Comparison of ENCODE assay signal across 15 cellular contexts in the genomic region with DNA sequence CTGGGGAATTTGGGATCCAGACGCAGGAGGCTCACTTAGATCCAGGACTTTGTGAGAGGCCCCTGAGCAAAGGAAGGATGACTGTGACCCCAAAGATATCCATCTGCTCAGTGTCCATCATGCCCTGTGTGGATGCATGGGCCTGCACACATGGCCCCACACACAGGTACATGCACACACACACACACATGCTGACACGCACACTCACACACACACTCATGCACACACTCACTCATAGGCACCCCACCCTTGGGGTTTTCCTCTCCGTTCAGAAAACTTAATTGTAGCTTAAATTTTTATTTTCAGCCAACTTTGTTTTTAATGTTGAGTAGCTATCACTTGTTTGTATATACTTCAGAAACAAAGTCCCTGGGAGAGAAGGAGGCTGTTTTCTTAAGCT.
"Had no signal": no experiment of that assay in that cellular context is flagged by ENCODE, and none has a peak within 500 bp of the region (broad histone marks: within the 10 kb centered on the region; RNA-seq: fewer than 3 reads in every experiment).

No MANE protein-coding gene starts in this region.

- H3K27ac Mint-ChIP-seq: activated CD4-positive, alpha-beta T cell treated with anti-CD3 and anti-CD28 coated beads, Interleukin-2, amount 10 ng/mL, durations not matched to agents 24 days and 14 days; activated CD8-positive, alpha-beta T cell treated with anti-CD3 and anti-CD28 coated beads for 36 hours; activated naive CD8-positive, alpha-beta T cell treated with anti-CD3 and anti-CD28 coated beads for 36 hours; activated T-helper 17 cell treated with anti-CD3 and anti-CD28 coated beads, Interleukin-2, amount 50 U/mL, for 72 hours; stimulated activated naive CD8-positive, alpha-beta T cell treated with anti-CD3 and anti-CD28 coated beads, Interleukin-15, amount 100 ng/mL, for 72 hours; type B pancreatic cell had no signal

- H3K36me3 ChIP-seq: prostate gland had no signal

- DNase-seq: activated CD4-positive, alpha-beta T cell treated with anti-CD3 and anti-CD28 coated beads, Interleukin-2, amount 10 ng/mL, durations not matched to agents 24 days and 14 days; activated CD8-positive, alpha-beta T cell treated with anti-CD3 and anti-CD28 coated beads for 36 hours; activated naive CD4-positive, alpha-beta T cell; activated naive CD8-positive, alpha-beta T cell treated with anti-CD3 and anti-CD28 coated beads for 36 hours; activated T-cell treated with anti-CD3 and anti-CD28 coated beads, Interleukin-2, amount 50 U/mL, for 1 hour; amniotic stem cell; caudate nucleus; head of caudate nucleus; lower lobe of right lung; stimulated activated CD4-positive, alpha-beta T cell treated with anti-CD3 and anti-CD28 coated beads, Interleukin-2, amount 100 ng/mL, for 24 hours; stimulated activated naive CD8-positive, alpha-beta T cell treated with anti-CD3 and anti-CD28 coated beads, Interleukin-15, amount 100 ng/mL, for 72 hours had no signal

- H3K9me3 ChIP-seq: lower lobe of right lung, prostate gland, right atrium auricular region had no signal

- H3K27ac ChIP-seq: prostate gland, right atrium auricular region had no signal

- H3K9me3 Mint-ChIP-seq: activated CD4-positive, alpha-beta T cell treated with anti-CD3 and anti-CD28 coated beads, Interleukin-2, amount 10 ng/mL, durations not matched to agents 24 days and 14 days; activated CD8-positive, alpha-beta T cell treated with anti-CD3 and anti-CD28 coated beads for 36 hours; activated naive CD8-positive, alpha-beta T cell treated with anti-CD3 and anti-CD28 coated beads for 36 hours; activated T-helper 17 cell treated with anti-CD3 and anti-CD28 coated beads, Interleukin-2, amount 50 U/mL, for 72 hours; stimulated activated naive CD8-positive, alpha-beta T cell treated with anti-CD3 and anti-CD28 coated beads, Interleukin-15, amount 100 ng/mL, for 72 hours; type B pancreatic cell had no signal

- H3K4me1 ChIP-seq: prostate gland had no signal

- H3K27me3 ChIP-seq: right atrium auricular region had no signal

- H3K4me3 Mint-ChIP-seq: activated CD4-positive, alpha-beta T cell treated with anti-CD3 and anti-CD28 coated beads, Interleukin-2, amount 10 ng/mL, durations not matched to agents 24 days and 14 days; activated CD8-positive, alpha-beta T cell treated with anti-CD3 and anti-CD28 coated beads for 36 hours; activated naive CD8-positive, alpha-beta T cell treated with anti-CD3 and anti-CD28 coated beads for 36 hours; activated T-helper 17 cell treated with anti-CD3 and anti-CD28 coated beads, Interleukin-2, amount 50 U/mL, for 72 hours; stimulated activated naive CD8-positive, alpha-beta T cell treated with anti-CD3 and anti-CD28 coated beads, Interleukin-15, amount 100 ng/mL, for 72 hours had no signal

- H3K27me3 Mint-ChIP-seq: activated CD4-positive, alpha-beta T cell treated with anti-CD3 and anti-CD28 coated beads, Interleukin-2, amount 10 ng/mL, durations not matched to agents 24 days and 14 days; activated CD8-positive, alpha-beta T cell treated with anti-CD3 and anti-CD28 coated beads for 36 hours; activated naive CD8-positive, alpha-beta T cell treated with anti-CD3 and anti-CD28 coated beads for 36 hours; activated T-helper 17 cell treated with anti-CD3 and anti-CD28 coated beads, Interleukin-2, amount 50 U/mL, for 72 hours; stimulated activated naive CD8-positive, alpha-beta T cell treated with anti-CD3 and anti-CD28 coated beads, Interleukin-15, amount 100 ng/mL, for 72 hours had no signal

- ATAC-seq: activated CD8-positive, alpha-beta T cell treated with anti-CD3 and anti-CD28 coated beads for 36 hours; activated T-helper 17 cell treated with anti-CD3 and anti-CD28 coated beads, Interleukin-2, amount 50 U/mL, for 72 hours; lower lobe of right lung; stimulated activated naive CD8-positive, alpha-beta T cell treated with anti-CD3 and anti-CD28 coated beads, Interleukin-15, amount 100 ng/mL, for 72 hours had no signal

- H3K4me3 ChIP-seq: lower lobe of right lung, prostate gland, right atrium auricular region had no signal
